Comparison of ENCODE assay signal across 23 cellular contexts in genomic region chr7:148523550-148523949, GRCh38.
"Had no signal": no experiment of that assay in that cellular context is flagged by ENCODE, and none has a peak within 500 bp of the region (broad histone marks: within the 10 kb centered on the region; RNA-seq: fewer than 3 reads in every experiment).

No MANE protein-coding gene starts in this region.

- H3K9me3 ChIP-seq: Peyer's patch, SJCRH30 had no signal

- H3K4me3 ChIP-seq: Peyer's patch, SJCRH30 had no signal

- H3K27me3 ChIP-seq: Peyer's patch had no signal

- H3K36me3 ChIP-seq: Peyer's patch, SJCRH30 had no signal

- FAIRE-seq: HTR-8/SVneo had no signal

- ATAC-seq: PC-3, Right ventricle myocardium inferior, SK-N-SH treated with all-trans-retinoic acid at 6 μM for 48 hours had no signal

- H3K4me1 ChIP-seq: Peyer's patch, SJCRH30 had no signal

- DNase-seq: Kasumi-1, KG1, MV-4-11, NCI-H1092, NCI-H1105 treated with DMSO at 0.1 percent for 48 hours, NCI-H1417 treated with DMSO at 0.1 percent for 48 hours, NCI-H146, NCI-H1694 treated with DMSO at 0.1 percent for 48 hours, NCI-H1930, NCI-H2081, NCI-H2107, NCI-H2227 treated with DMSO at 0.1 percent for 48 hours, NCI-H524, NCI-H526 treated with DMSO at 0.1 percent for 48 hours, NCI-H748 treated with DMSO at 0.1 percent for 48 hours, PC-3, Peyer's patch, SHP77 treated with DMSO at 0.1 percent for 48 hours, SJCRH30 had no signal

- H3K27ac ChIP-seq: HL-60, Peyer's patch, SJCRH30 had no signal
